ENCODE assay signal across 8 cellular contexts in genomic region chr1:19811206-19811851, GRCh38. TPM values are rescaled to one million over a fixed set of nuclear protein-coding genes. Genes with fewer than 3 reads are reported as not detected.
DNase-seq lines count a peak whose midpoint lies in the region; ATAC-seq and TF ChIP-seq lines count a peak whose summit lies in the region.

No MANE protein-coding gene starts in this region.

- no peak for ATAC-seq in HG02885 (IDR thresholded peaks at IDR 0.05; ENCODE audit: poor library complexity, unreplicated experiment)
- ATAC-seq in GM18519 (IDR thresholded peaks at IDR 0.05; ENCODE audit: low FRiP score, unreplicated experiment) = no peak

- H3K9ac ChIP-seq in parathyroid adenoma = no peak overlapping the region

- H3K36me3 ChIP-seq in CD4-positive, alpha-beta memory T cell (ENCODE audit: insufficient read depth, low read length) = no peaks in the 10 kb centered on the region
- no peaks in the 10 kb centered on the region for H3K36me3 ChIP-seq in parathyroid adenoma (ENCODE audit: control insufficient read depth, insufficient read depth, low read length)

- H3K4me1 ChIP-seq in CD4-positive, alpha-beta memory T cell (ENCODE audit: insufficient read depth, low read length) = no peaks in the 10 kb centered on the region
- no peaks in the 10 kb centered on the region for H3K4me1 ChIP-seq in parathyroid adenoma

- TF ChIP-seq CTCF in endothelial cell (IDR thresholded peaks at IDR 0.05; ENCODE audit: unreplicated experiment) (peak; percentile 59), parathyroid adenoma (IDR thresholded peaks at IDR 0.05) (peak; percentile 37)

- no peak overlapping the region for H2AFZ ChIP-seq in parathyroid adenoma

- H3K9me3 Mint-ChIP-seq in CD4-positive, alpha-beta memory T cell = no peaks in the 10 kb centered on the region
- no peaks in the 10 kb centered on the region for H3K9me3 Mint-ChIP-seq in endothelial cell (ENCODE audit: unreplicated experiment)

- H3K36me3 Mint-ChIP-seq in CD4-positive, alpha-beta memory T cell = no peaks in the 10 kb centered on the region
- no peaks in the 10 kb centered on the region for H3K36me3 Mint-ChIP-seq in endothelial cell (ENCODE audit: low read depth, unreplicated experiment)

- H3K79me2 ChIP-seq in parathyroid adenoma = no peaks in the 10 kb centered on the region

- peak in 4 of 5 donors; percentile 26 to 40 (median 34) for DNase-seq in CD4-positive, alpha-beta memory T cell
- DNase-seq in KBM-7 (peak; percentile 32), endothelial cell (ENCODE audit: low spot score) (peak; percentile 27), inferior parietal cortex (ENCODE audit: extremely low spot score) (no peak)
- DNase-seq in activated CD4-positive, alpha-beta T cell treated with anti-CD3 and anti-CD28 coated beads for 48 hours = peak; percentile 73

- H3K4me1 Mint-ChIP-seq in CD4-positive, alpha-beta memory T cell = no peaks in the 10 kb centered on the region
- H3K4me1 Mint-ChIP-seq in endothelial cell (ENCODE audit: unreplicated experiment) = peaks cover 19% of the 10 kb centered on the region

- no peaks in the 10 kb centered on the region for H3K27me3 ChIP-seq in CD4-positive, alpha-beta memory T cell (ENCODE audit: insufficient read depth, low read length)
- no peaks in the 10 kb centered on the region for H3K27me3 ChIP-seq in parathyroid adenoma (ENCODE audit: control insufficient read depth, insufficient read depth, low read length)

- in situ Hi-C loops in KBM-7 (cut with MboI; ENCODE audit: low pct_unique_long_range_greater_than_20kb, low sequenced_read_pairs) = no loop called here

- H3K4me3 Mint-ChIP-seq in CD4-positive, alpha-beta memory T cell = no peak overlapping the region
- H3K4me3 Mint-ChIP-seq in endothelial cell (ENCODE audit: unreplicated experiment) = no peak overlapping the region

- intact Hi-C loops in CD4-positive, alpha-beta memory T cell (cut with micrococcal nuclease) = loop anchor here (1.0 kb wide), 1 partner anchor 95 kb away; no protein-coding TSS in a partner anchor

- CTCF ChIA-PET in CD4-positive, alpha-beta memory T cell (lab: Charles Lee; ENCODE audit: partially characterized antibody) = interaction anchor here (0.9 to 3.5 kb wide), 5 partner anchors 13 to 149 kb away, joined by 3 to 23 read pairs (median 4); no protein-coding TSS in a partner anchor

- no peaks in the 10 kb centered on the region for H3K9me3 ChIP-seq in CD4-positive, alpha-beta memory T cell (ENCODE audit: control insufficient read depth in 1 of 2, low read length in 2 of 2)
- no peaks in the 10 kb centered on the region for H3K9me3 ChIP-seq in parathyroid adenoma (ENCODE audit: control insufficient read depth, low read length)

- no peak overlapping the region for H3K4me3 ChIP-seq in CD4-positive, alpha-beta memory T cell (ENCODE audit: low read length in 2 of 2)
- no peak overlapping the region for H3K4me3 ChIP-seq in parathyroid adenoma (ENCODE audit: low read depth, low read length)

- no peaks in the 10 kb centered on the region for H3K27me3 Mint-ChIP-seq in CD4-positive, alpha-beta memory T cell
- no peaks in the 10 kb centered on the region for H3K27me3 Mint-ChIP-seq in endothelial cell (ENCODE audit: unreplicated experiment)

- POLR2A ChIA-PET in CD4-positive, alpha-beta memory T cell (lab: Charles Lee; ENCODE audit: partially characterized antibody) = no interaction called here

- H3K27ac Mint-ChIP-seq in CD4-positive, alpha-beta memory T cell = no peak overlapping the region
- H3K27ac Mint-ChIP-seq in endothelial cell (ENCODE audit: unreplicated experiment) = no peak overlapping the region

- H3K27ac ChIP-seq in CD4-positive, alpha-beta memory T cell (ENCODE audit: low read depth, low read length) = no peak overlapping the region
- H3K27ac ChIP-seq in parathyroid adenoma = no peak overlapping the region

- H3K4me2 ChIP-seq in parathyroid adenoma (ENCODE audit: low read length) = no peak overlapping the region

RNA-seq across cellular contexts. Expression of gene RNF186, which starts 3.8 kb away (rescaled TPM):
- not detected for total RNA-seq in CD4-positive, alpha-beta memory T cell
- polyA plus RNA-seq in CD4-positive, alpha-beta memory T cell = not detected
- not detected for total RNA-seq in endothelial cell (ENCODE audit: unreplicated experiment)

RNA-seq across cellular contexts. Expression of gene TMCO4, which starts 11.6 kb away (rescaled TPM):
- 10 to 100 TPM; 28.6 to 32.7 TPM for total RNA-seq in CD4-positive, alpha-beta memory T cell
- 10 to 100 TPM; 14.9 to 16.8 TPM for polyA plus RNA-seq in CD4-positive, alpha-beta memory T cell
- total RNA-seq in endothelial cell (ENCODE audit: unreplicated experiment) = 4.1 TPM
